Comparison of ENCODE assay signal across 1 cellular context in genomic region chr20:32539063-32539816, GRCh38.
TF ChIP-seq lines count a peak whose summit lies in the region.

No MANE protein-coding gene starts in this region.

TF ChIP-seq in K562, 482 proteins besides CTCF, POLR2A, EP300 and RAD21 (continued from another document and continues in another):
- TF ChIP-seq ZHX1 (conservative IDR thresholded peaks at IDR 0.05; ENCODE audit: low read length) (no peak), MCM7 (IDR thresholded peaks at IDR 0.05) (no peak), ZNF707 (CRISPR knock-in tag; conservative IDR thresholded peaks at IDR 0.05) (no peak), KLF16 (IDR thresholded peaks at IDR 0.05) (no peak), EHMT2 (IDR thresholded peaks at IDR 0.05) (no peak), FOXP1 (CRISPR knock-in tag; IDR thresholded peaks at IDR 0.05) (no peak), CC2D1A (IDR thresholded peaks at IDR 0.05) (no peak), POLR2AphosphoS2 (IDR thresholded peaks at IDR 0.05; ENCODE audit: low read length) (no peak), KLF10 (CRISPR knock-in tag; IDR thresholded peaks at IDR 0.05) (no peak), ZNF174 (CRISPR knock-in tag; IDR thresholded peaks at IDR 0.05) (no peak), BMI1 (IDR thresholded peaks at IDR 0.05; ENCODE audit: low read length) (no peak), GATAD2B (IDR thresholded peaks at IDR 0.05; ENCODE audit: borderline replicate concordance) (no peak), CREBBP (IDR thresholded peaks at IDR 0.05; ENCODE audit: low read depth, low read length) (no peak), ZNF586 (CRISPR knock-in tag; conservative IDR thresholded peaks at IDR 0.05) (no peak), MED1 (CRISPR knock-in tag; IDR thresholded peaks at IDR 0.05; ENCODE audit: borderline replicate concordance) (no peak), CREB3 (tag; conservative IDR thresholded peaks at IDR 0.05; ENCODE audit: low read depth) (peak; percentile 83), TCF7L2 (IDR thresholded peaks at IDR 0.05; ENCODE audit: low read depth, low read length) (no peak), RBM22 (IDR thresholded peaks at IDR 0.05; ENCODE audit: low read depth, low read length, poor library complexity, severe bottlenecking) (no peak), STAT5A (IDR thresholded peaks at IDR 0.05; ENCODE audit: borderline replicate concordance, low read length) (no peak), E2F8 (IDR thresholded peaks at IDR 0.05; ENCODE audit: low read depth, partially characterized antibody) (no peak), SRF (CRISPR knock-in tag; IDR thresholded peaks at IDR 0.05) (no peak), ZNF217 (CRISPR knock-in tag; IDR thresholded peaks at IDR 0.05) (no peak), HMG20A (CRISPR knock-in tag; conservative IDR thresholded peaks at IDR 0.05) (no peak), ZNF263 (CRISPR knock-in tag; IDR thresholded peaks at IDR 0.05; ENCODE audit: borderline replicate concordance) (no peak), HDAC6 (IDR thresholded peaks at IDR 0.05; ENCODE audit: low read depth, low read length) (no peak), E2F4 (CRISPR knock-in tag; IDR thresholded peaks at IDR 0.05; ENCODE audit: low read depth) (no peak), BRCA1 (IDR thresholded peaks at IDR 0.05) (no peak), BRCA1 (CRISPR knock-in tag; IDR thresholded peaks at IDR 0.05) (no peak), NFE2 (IDR thresholded peaks at IDR 0.05; ENCODE audit: low read depth) (no peak), MXI1 (IDR thresholded peaks at IDR 0.05; ENCODE audit: low read depth, low read length) (no peak), RNF219 (CRISPR knock-in tag; IDR thresholded peaks at IDR 0.05) (no peak)
- TF ChIP-seq, protein P1, sequence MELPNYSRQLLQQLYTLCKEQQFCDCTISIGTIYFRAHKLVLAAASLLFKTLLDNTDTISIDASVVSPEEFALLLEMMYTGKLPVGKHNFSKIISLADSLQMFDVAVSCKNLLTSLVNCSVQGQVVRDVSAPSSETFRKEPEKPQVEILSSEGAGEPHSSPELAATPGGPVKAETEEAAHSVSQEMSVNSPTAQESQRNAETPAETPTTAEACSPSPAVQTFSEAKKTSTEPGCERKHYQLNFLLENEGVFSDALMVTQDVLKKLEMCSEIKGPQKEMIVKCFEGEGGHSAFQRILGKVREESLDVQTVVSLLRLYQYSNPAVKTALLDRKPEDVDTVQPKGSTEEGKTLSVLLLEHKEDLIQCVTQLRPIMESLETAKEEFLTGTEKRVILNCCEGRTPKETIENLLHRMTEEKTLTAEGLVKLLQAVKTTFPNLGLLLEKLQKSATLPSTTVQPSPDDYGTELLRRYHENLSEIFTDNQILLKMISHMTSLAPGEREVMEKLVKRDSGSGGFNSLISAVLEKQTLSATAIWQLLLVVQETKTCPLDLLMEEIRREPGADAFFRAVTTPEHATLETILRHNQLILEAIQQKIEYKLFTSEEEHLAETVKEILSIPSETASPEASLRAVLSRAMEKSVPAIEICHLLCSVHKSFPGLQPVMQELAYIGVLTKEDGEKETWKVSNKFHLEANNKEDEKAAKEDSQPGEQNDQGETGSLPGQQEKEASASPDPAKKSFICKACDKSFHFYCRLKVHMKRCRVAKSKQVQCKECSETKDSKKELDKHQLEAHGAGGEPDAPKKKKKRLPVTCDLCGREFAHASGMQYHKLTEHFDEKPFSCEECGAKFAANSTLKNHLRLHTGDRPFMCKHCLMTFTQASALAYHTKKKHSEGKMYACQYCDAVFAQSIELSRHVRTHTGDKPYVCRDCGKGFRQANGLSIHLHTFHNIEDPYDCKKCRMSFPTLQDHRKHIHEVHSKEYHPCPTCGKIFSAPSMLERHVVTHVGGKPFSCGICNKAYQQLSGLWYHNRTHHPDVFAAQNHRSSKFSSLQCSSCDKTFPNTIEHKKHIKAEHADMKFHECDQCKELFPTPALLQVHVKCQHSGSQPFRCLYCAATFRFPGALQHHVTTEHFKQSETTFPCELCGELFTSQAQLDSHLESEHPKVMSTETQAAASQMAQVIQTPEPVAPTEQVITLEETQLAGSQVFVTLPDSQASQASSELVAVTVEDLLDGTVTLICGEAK (IDR thresholded peaks at IDR 0.05): no peak
- TF ChIP-seq, protein P1 (CRISPR knock-in tag; IDR thresholded peaks at IDR 0.05): no peak
- TF ChIP-seq, protein P2, sequence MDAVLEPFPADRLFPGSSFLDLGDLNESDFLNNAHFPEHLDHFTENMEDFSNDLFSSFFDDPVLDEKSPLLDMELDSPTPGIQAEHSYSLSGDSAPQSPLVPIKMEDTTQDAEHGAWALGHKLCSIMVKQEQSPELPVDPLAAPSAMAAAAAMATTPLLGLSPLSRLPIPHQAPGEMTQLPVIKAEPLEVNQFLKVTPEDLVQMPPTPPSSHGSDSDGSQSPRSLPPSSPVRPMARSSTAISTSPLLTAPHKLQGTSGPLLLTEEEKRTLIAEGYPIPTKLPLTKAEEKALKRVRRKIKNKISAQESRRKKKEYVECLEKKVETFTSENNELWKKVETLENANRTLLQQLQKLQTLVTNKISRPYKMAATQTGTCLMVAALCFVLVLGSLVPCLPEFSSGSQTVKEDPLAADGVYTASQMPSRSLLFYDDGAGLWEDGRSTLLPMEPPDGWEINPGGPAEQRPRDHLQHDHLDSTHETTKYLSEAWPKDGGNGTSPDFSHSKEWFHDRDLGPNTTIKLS (IDR thresholded peaks at IDR 0.05; ENCODE audit: borderline replicate concordance, low read depth): no peak
- TF ChIP-seq, protein P3, sequence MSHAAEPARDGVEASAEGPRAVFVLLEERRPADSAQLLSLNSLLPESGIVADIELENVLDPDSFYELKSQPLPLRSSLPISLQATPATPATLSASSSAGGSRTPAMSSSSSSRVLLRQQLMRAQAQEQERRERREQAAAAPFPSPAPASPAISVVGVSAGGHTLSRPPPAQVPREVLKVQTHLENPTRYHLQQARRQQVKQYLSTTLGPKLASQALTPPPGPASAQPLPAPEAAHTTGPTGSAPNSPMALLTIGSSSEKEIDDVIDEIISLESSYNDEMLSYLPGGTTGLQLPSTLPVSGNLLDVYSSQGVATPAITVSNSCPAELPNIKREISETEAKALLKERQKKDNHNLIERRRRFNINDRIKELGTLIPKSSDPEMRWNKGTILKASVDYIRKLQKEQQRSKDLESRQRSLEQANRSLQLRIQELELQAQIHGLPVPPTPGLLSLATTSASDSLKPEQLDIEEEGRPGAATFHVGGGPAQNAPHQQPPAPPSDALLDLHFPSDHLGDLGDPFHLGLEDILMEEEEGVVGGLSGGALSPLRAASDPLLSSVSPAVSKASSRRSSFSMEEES (CRISPR knock-in tag; IDR thresholded peaks at IDR 0.05): peak; percentile 95
- TF ChIP-seq, protein P4, sequence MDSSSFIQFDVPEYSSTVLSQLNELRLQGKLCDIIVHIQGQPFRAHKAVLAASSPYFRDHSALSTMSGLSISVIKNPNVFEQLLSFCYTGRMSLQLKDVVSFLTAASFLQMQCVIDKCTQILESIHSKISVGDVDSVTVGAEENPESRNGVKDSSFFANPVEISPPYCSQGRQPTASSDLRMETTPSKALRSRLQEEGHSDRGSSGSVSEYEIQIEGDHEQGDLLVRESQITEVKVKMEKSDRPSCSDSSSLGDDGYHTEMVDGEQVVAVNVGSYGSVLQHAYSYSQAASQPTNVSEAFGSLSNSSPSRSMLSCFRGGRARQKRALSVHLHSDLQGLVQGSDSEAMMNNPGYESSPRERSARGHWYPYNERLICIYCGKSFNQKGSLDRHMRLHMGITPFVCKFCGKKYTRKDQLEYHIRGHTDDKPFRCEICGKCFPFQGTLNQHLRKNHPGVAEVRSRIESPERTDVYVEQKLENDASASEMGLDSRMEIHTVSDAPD (CRISPR knock-in tag; IDR thresholded peaks at IDR 0.05): no peak
